Comparison of ENCODE assay signal across 9 cellular contexts in the genomic region with DNA sequence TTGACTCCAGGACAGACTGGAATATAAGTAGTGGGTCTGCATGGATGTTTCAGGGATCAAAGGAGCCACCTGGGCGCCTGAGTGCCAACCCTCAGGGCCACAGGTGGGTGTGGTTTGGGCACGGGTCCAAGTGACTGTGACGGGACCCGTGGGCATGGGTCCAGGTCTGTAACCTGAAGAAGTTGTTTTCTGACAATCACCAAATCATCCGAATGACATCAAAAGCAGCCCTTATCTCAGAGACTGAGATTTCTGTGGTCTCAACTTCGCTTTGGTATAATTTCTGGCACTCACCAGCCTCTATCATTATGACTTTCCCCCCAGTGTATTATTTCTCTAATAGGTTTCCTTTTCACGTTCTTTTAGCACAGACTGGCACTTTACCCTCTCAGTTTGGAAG. TPM values are rescaled to one million over a fixed set of nuclear protein-coding genes. Genes with fewer than 3 reads are reported as not detected.
DNase-seq lines count a peak whose midpoint lies in the region; ATAC-seq and TF ChIP-seq lines count a peak whose summit lies in the region.
"Had no signal": no experiment of that assay in that cellular context is flagged by ENCODE, and none has a peak within 500 bp of the region (broad histone marks: within the 10 kb centered on the region; RNA-seq: fewer than 3 reads in every experiment).

No MANE protein-coding gene starts in this region.

- H3K27me3 ChIP-seq in esophagus squamous epithelium: no peaks in the 10 kb centered on the region
- H3K27me3 ChIP-seq: BLaER1 treated with 17β-estradiol and CSF1 and Interleukin-3, amounts not matched to agents 10 nM and 100 nM had no signal

- H3K9me3 ChIP-seq in esophagus squamous epithelium: no peaks in the 10 kb centered on the region
- H3K9me3 ChIP-seq: BLaER1 treated with 17β-estradiol and CSF1 and Interleukin-3, amounts not matched to agents 10 nM and 100 nM had no signal

- H3K27me3 Mint-ChIP-seq in activated CD8-positive, alpha-beta T cell treated with anti-CD3 and anti-CD28 coated beads for 36 hours: no peaks in the 10 kb centered on the region
- H3K27me3 Mint-ChIP-seq in activated CD8-positive, alpha-beta T cell treated with anti-CD3 and anti-CD28 coated beads, Interleukin-2, amount 10 ng/mL, durations not matched to agents 7 days and 5 days (ENCODE audit: low read depth): no peaks in the 10 kb centered on the region
- H3K27me3 Mint-ChIP-seq in T-helper 1 cell treated with Interleukin-12 subunit alpha and Interleukin-12 subunit beta and Interleukin-4 antibody, amounts not matched to agents 30 μg/mL and 1 μg/mL, for 36 hours (ENCODE audit: low read depth): no peaks in the 10 kb centered on the region
- no peaks in the 10 kb centered on the region for H3K27me3 Mint-ChIP-seq in stimulated activated naive CD8-positive, alpha-beta T cell treated with anti-CD3 and anti-CD28 coated beads, Interleukin-15, amount 100 ng/mL, for 72 hours

- TF ChIP-seq POLR2A in esophagus squamous epithelium (IDR thresholded peaks at IDR 0.05): no peak

- POLR2A ChIA-PET in activated CD8-positive, alpha-beta T cell treated with anti-CD3 and anti-CD28 coated beads for 36 hours (lab: Charles Lee): interaction anchor here (0.7 kb wide), 1 partner anchor 47 kb away, joined by 3 read pairs; the partner anchor contains the start of gene FANCI
- POLR2A ChIA-PET in activated CD8-positive, alpha-beta T cell treated with anti-CD3 and anti-CD28 coated beads, Interleukin-2, amount 10 ng/mL, durations not matched to agents 7 days and 5 days (lab: Charles Lee): interaction anchor here (1.1 kb wide), 1 partner anchor 47 kb away, joined by 3 read pairs; the partner anchor contains the start of gene FANCI

- no peak overlapping the region for H3K4me3 Mint-ChIP-seq in activated CD8-positive, alpha-beta T cell treated with anti-CD3 and anti-CD28 coated beads for 36 hours
- no peak overlapping the region for H3K4me3 Mint-ChIP-seq in activated CD8-positive, alpha-beta T cell treated with anti-CD3 and anti-CD28 coated beads, Interleukin-2, amount 10 ng/mL, durations not matched to agents 7 days and 5 days
- no peak overlapping the region for H3K4me3 Mint-ChIP-seq in T-helper 1 cell treated with Interleukin-12 subunit alpha and Interleukin-12 subunit beta and Interleukin-4 antibody, amounts not matched to agents 30 μg/mL and 1 μg/mL, for 36 hours
- peak overlapping the region; percentile 25 to 42 for H3K4me3 Mint-ChIP-seq in stimulated activated naive CD8-positive, alpha-beta T cell treated with anti-CD3 and anti-CD28 coated beads, Interleukin-15, amount 100 ng/mL, for 72 hours

- peaks cover 5 to 67% (median 32%) of the 10 kb centered on the region in 3 donors for H3K36me3 ChIP-seq in esophagus squamous epithelium

- whole genome bisulfite sequencing in esophagus squamous epithelium, 2 donors: 21 to 39% methylated on average over 6 to 7 of the region's 7 CpGs

- no peak for TF ChIP-seq CTCF in activated CD8-positive, alpha-beta T cell treated with anti-CD3 and anti-CD28 coated beads for 36 hours (IDR thresholded peaks at IDR 0.05)
- TF ChIP-seq CTCF in esophagus squamous epithelium (IDR thresholded peaks at IDR 0.05) (no peak), GM20000 (IDR thresholded peaks at IDR 0.05; ENCODE audit: extremely low read depth, missing control alignments) (no peak)

- H3K9me3 Mint-ChIP-seq in activated CD8-positive, alpha-beta T cell treated with anti-CD3 and anti-CD28 coated beads for 36 hours: no peaks in the 10 kb centered on the region
- no peaks in the 10 kb centered on the region for H3K9me3 Mint-ChIP-seq in activated CD8-positive, alpha-beta T cell treated with anti-CD3 and anti-CD28 coated beads, Interleukin-2, amount 10 ng/mL, durations not matched to agents 7 days and 5 days (ENCODE audit: insufficient read depth)
- H3K9me3 Mint-ChIP-seq in T-helper 1 cell treated with Interleukin-12 subunit alpha and Interleukin-12 subunit beta and Interleukin-4 antibody, amounts not matched to agents 30 μg/mL and 1 μg/mL, for 36 hours: no peaks in the 10 kb centered on the region
- no peaks in the 10 kb centered on the region for H3K9me3 Mint-ChIP-seq in stimulated activated naive CD8-positive, alpha-beta T cell treated with anti-CD3 and anti-CD28 coated beads, Interleukin-15, amount 100 ng/mL, for 72 hours

- peak overlapping the region; percentile 80 for H3K27ac Mint-ChIP-seq in activated CD8-positive, alpha-beta T cell treated with anti-CD3 and anti-CD28 coated beads for 36 hours
- no peak overlapping the region for H3K27ac Mint-ChIP-seq in activated CD8-positive, alpha-beta T cell treated with anti-CD3 and anti-CD28 coated beads, Interleukin-2, amount 10 ng/mL, durations not matched to agents 7 days and 5 days
- peak overlapping the region; percentile 1 for H3K27ac Mint-ChIP-seq in T-helper 1 cell treated with Interleukin-12 subunit alpha and Interleukin-12 subunit beta and Interleukin-4 antibody, amounts not matched to agents 30 μg/mL and 1 μg/mL, for 36 hours
- peak overlapping the region; percentile 68 to 89 for H3K27ac Mint-ChIP-seq in stimulated activated naive CD8-positive, alpha-beta T cell treated with anti-CD3 and anti-CD28 coated beads, Interleukin-15, amount 100 ng/mL, for 72 hours

- H3K27ac ChIP-seq in esophagus squamous epithelium: peak overlapping the region; percentile 41 to 80 (median 71)
- H3K27ac ChIP-seq: BLaER1 treated with 17β-estradiol and CSF1 and Interleukin-3, amounts not matched to agents 10 nM and 100 nM had no signal

- no peak overlapping the region for H3K4me3 ChIP-seq in esophagus squamous epithelium
- H3K4me3 ChIP-seq: BLaER1 treated with 17β-estradiol and CSF1 and Interleukin-3, amounts not matched to agents 10 nM and 100 nM had no signal

- CTCF ChIA-PET in activated CD8-positive, alpha-beta T cell treated with anti-CD3 and anti-CD28 coated beads for 36 hours (lab: Charles Lee): interaction anchor here (3.1 to 6.6 kb wide), 3 partner anchors 10 to 25 kb away, joined by 16 to 71 read pairs (median 23); no protein-coding TSS in a partner anchor
- CTCF ChIA-PET in activated CD8-positive, alpha-beta T cell treated with anti-CD3 and anti-CD28 coated beads, Interleukin-2, amount 10 ng/mL, durations not matched to agents 7 days and 5 days (lab: Charles Lee): interaction anchor here (3.0 to 5.8 kb wide), 3 partner anchors 9 to 25 kb away, joined by 10 to 59 read pairs (median 10); no protein-coding TSS in a partner anchor

- intact Hi-C loops in activated CD8-positive, alpha-beta T cell treated with anti-CD3 and anti-CD28 coated beads for 36 hours (cut with micrococcal nuclease): no loop called here
- intact Hi-C loops in esophagus squamous epithelium (cut with DNase I): no loop called here

- peaks cover 9% of the 10 kb centered on the region for H3K4me1 Mint-ChIP-seq in activated CD8-positive, alpha-beta T cell treated with anti-CD3 and anti-CD28 coated beads for 36 hours (ENCODE audit: low read depth)
- peaks cover 10% of the 10 kb centered on the region for H3K4me1 Mint-ChIP-seq in activated CD8-positive, alpha-beta T cell treated with anti-CD3 and anti-CD28 coated beads, Interleukin-2, amount 10 ng/mL, durations not matched to agents 7 days and 5 days (ENCODE audit: low read depth)
- H3K4me1 Mint-ChIP-seq in T-helper 1 cell treated with Interleukin-12 subunit alpha and Interleukin-12 subunit beta and Interleukin-4 antibody, amounts not matched to agents 30 μg/mL and 1 μg/mL, for 36 hours (ENCODE audit: low read depth): peaks cover 7% of the 10 kb centered on the region
- peaks cover 17% of the 10 kb centered on the region for H3K4me1 Mint-ChIP-seq in stimulated activated naive CD8-positive, alpha-beta T cell treated with anti-CD3 and anti-CD28 coated beads, Interleukin-15, amount 100 ng/mL, for 72 hours

- peaks cover 7 to 17% (median 16%) of the 10 kb centered on the region in 3 donors for H3K4me1 ChIP-seq in esophagus squamous epithelium

- H3K36me3 Mint-ChIP-seq in activated CD8-positive, alpha-beta T cell treated with anti-CD3 and anti-CD28 coated beads for 36 hours (ENCODE audit: low read depth): peaks cover 10% of the 10 kb centered on the region
- peaks cover 37% of the 10 kb centered on the region for H3K36me3 Mint-ChIP-seq in activated CD8-positive, alpha-beta T cell treated with anti-CD3 and anti-CD28 coated beads, Interleukin-2, amount 10 ng/mL, durations not matched to agents 7 days and 5 days (ENCODE audit: low read depth)
- H3K36me3 Mint-ChIP-seq in T-helper 1 cell treated with Interleukin-12 subunit alpha and Interleukin-12 subunit beta and Interleukin-4 antibody, amounts not matched to agents 30 μg/mL and 1 μg/mL, for 36 hours (ENCODE audit: low read depth): peaks cover 19% of the 10 kb centered on the region

- peak; percentile 71 for ATAC-seq in activated CD8-positive, alpha-beta T cell treated with anti-CD3 and anti-CD28 coated beads for 36 hours
- ATAC-seq in activated CD8-positive, alpha-beta T cell treated with anti-CD3 and anti-CD28 coated beads, Interleukin-2, amount 10 ng/mL, durations not matched to agents 7 days and 5 days: no peak
- peak; percentile 93 for ATAC-seq in stimulated activated naive CD8-positive, alpha-beta T cell treated with anti-CD3 and anti-CD28 coated beads, Interleukin-15, amount 100 ng/mL, for 72 hours
- ATAC-seq in HG02678 (IDR thresholded peaks at IDR 0.05; ENCODE audit: unreplicated experiment): no peak

- DNase-seq in activated CD8-positive, alpha-beta T cell treated with anti-CD3 and anti-CD28 coated beads for 36 hours: peak; percentile 65
- no peak for DNase-seq in activated CD8-positive, alpha-beta T cell treated with anti-CD3 and anti-CD28 coated beads, Interleukin-2, amount 10 ng/mL, durations not matched to agents 7 days and 5 days
- DNase-seq in esophagus squamous epithelium (lab: John Stamatoyannopoulos, UW): no peak
- DNase-seq in stimulated activated naive CD8-positive, alpha-beta T cell treated with anti-CD3 and anti-CD28 coated beads, Interleukin-15, amount 100 ng/mL, for 72 hours: peak; percentile 58 to 70
- no peak for DNase-seq in GM20000 (ENCODE audit: low spot score)
- no peak for DNase-seq in OCI-M2 (lab: John Stamatoyannopoulos, UW; ENCODE audit: unreplicated experiment)

RNA-seq across cellular contexts. Expression of gene RLBP1, which starts 24.4 kb away (rescaled TPM):
- not detected for total RNA-seq in activated CD8-positive, alpha-beta T cell treated with anti-CD3 and anti-CD28 coated beads for 36 hours
- not detected for total RNA-seq in activated CD8-positive, alpha-beta T cell treated with anti-CD3 and anti-CD28 coated beads, Interleukin-2, amount 10 ng/mL, durations not matched to agents 7 days and 5 days
- not detected for total RNA-seq in esophagus squamous epithelium

RNA-seq across cellular contexts. Expression of gene FANCI, which starts 46.8 kb away (rescaled TPM):
- 100 to 1,000 TPM; 180 TPM for total RNA-seq in activated CD8-positive, alpha-beta T cell treated with anti-CD3 and anti-CD28 coated beads for 36 hours
- total RNA-seq in activated CD8-positive, alpha-beta T cell treated with anti-CD3 and anti-CD28 coated beads, Interleukin-2, amount 10 ng/mL, durations not matched to agents 7 days and 5 days: 100 to 1,000 TPM; 203 to 213 TPM
- total RNA-seq in esophagus squamous epithelium: 10 to 100 TPM in 3 of 4 donors, 1 to 10 TPM in 1; 5.0 to 32.3 (median 15.0) TPM

Comparison
In these comparisons a context has a peak if more than half of its experiments do, and no peak if none do; other contexts are left out.
1. ATAC-seq: peak in activated CD8-positive, alpha-beta T cell treated with anti-CD3 and anti-CD28 coated beads for 36 hours (single experiment) and stimulated activated naive CD8-positive, alpha-beta T cell treated with anti-CD3 and anti-CD28 coated beads, Interleukin-15, amount 100 ng/mL, for 72 hours (single experiment); none in activated CD8-positive, alpha-beta T cell treated with anti-CD3 and anti-CD28 coated beads, Interleukin-2, amount 10 ng/mL, durations not matched to agents 7 days and 5 days (single experiment) and HG02678 (single experiment).
2. DNase-seq: peak in activated CD8-positive, alpha-beta T cell treated with anti-CD3 and anti-CD28 coated beads for 36 hours (single experiment) and stimulated activated naive CD8-positive, alpha-beta T cell treated with anti-CD3 and anti-CD28 coated beads, Interleukin-15, amount 100 ng/mL, for 72 hours (2 of 2); none in activated CD8-positive, alpha-beta T cell treated with anti-CD3 and anti-CD28 coated beads, Interleukin-2, amount 10 ng/mL, durations not matched to agents 7 days and 5 days (single experiment), esophagus squamous epithelium (single experiment), GM20000 (single experiment) and OCI-M2 (single experiment).
3. H3K4me3 Mint-ChIP-seq: peak in stimulated activated naive CD8-positive, alpha-beta T cell treated with anti-CD3 and anti-CD28 coated beads, Interleukin-15, amount 100 ng/mL, for 72 hours (2 of 2); none in activated CD8-positive, alpha-beta T cell treated with anti-CD3 and anti-CD28 coated beads for 36 hours (single experiment), activated CD8-positive, alpha-beta T cell treated with anti-CD3 and anti-CD28 coated beads, Interleukin-2, amount 10 ng/mL, durations not matched to agents 7 days and 5 days (single experiment) and T-helper 1 cell treated with Interleukin-12 subunit alpha and Interleukin-12 subunit beta and Interleukin-4 antibody, amounts not matched to agents 30 μg/mL and 1 μg/mL, for 36 hours (single experiment).
4. RNA of gene FANCI, which starts 46.8 kb away (total RNA-seq): 203 to 213 TPM in activated CD8-positive, alpha-beta T cell treated with anti-CD3 and anti-CD28 coated beads, Interleukin-2, amount 10 ng/mL, durations not matched to agents 7 days and 5 days and 180 TPM in activated CD8-positive, alpha-beta T cell treated with anti-CD3 and anti-CD28 coated beads for 36 hours; 5.0 to 32.3 TPM in esophagus squamous epithelium; every median in the first group is over 4 times any median in the second.